In the genomic region with DNA sequence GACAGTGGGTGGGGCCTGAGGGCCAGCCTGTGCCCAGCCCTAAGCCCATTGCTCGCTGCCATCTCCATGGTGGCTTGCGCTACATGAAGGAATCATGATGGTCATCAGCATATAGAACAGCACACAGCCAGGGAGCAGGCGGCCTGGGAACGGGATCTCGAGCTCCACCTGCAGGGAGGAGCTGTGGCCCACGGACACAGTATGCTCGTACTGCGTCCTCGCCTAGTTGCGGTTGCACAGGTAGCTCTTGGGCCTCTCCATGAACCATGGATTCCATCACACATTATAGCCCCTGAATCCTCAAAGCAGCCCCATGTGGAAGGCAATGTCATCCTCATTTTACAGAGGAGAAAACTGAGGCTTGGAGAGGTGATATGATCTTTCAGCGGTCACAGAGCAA, we compare ENCODE assay signal across 22 cellular contexts. TPM values are rescaled to one million over a fixed set of nuclear protein-coding genes. Genes with fewer than 3 reads are reported as not detected.
A peak's percentile ranks its signal among the peaks of the same experiment; 100 is the strongest.
DNase-seq lines count a peak whose midpoint lies in the region; ATAC-seq and TF ChIP-seq lines count a peak whose summit lies in the region.
"Had no signal": no experiment of that assay in that cellular context is flagged by ENCODE, and none has a peak within 500 bp of the region (broad histone marks: within the 10 kb centered on the region; RNA-seq: fewer than 3 reads in every experiment).

No MANE protein-coding gene starts in this region.

- DNase-seq in ELR (ENCODE audit: low read depth) (peak; percentile 6), HuH-7 (ENCODE audit: low spot score) (peak; percentile 72), astrocyte of the spinal cord (ENCODE audit: low read depth, low spot score) (no peak), neural progenitor cell (ENCODE audit: low spot score) (peak; percentile 30), upper lobe of left lung (no peak), NCI-H446 (lab: John Stamatoyannopoulos, UW) (no peak), putamen (ENCODE audit: low spot score) (no peak)
- DNase-seq: activated CD4-positive, alpha-beta T cell treated with anti-CD3 and anti-CD28 coated beads for 48 hours; CD4-positive, CD25-positive, alpha-beta regulatory T cell; hypothalamus; NCI-H1417 treated with DMSO at 0.1 percent for 48 hours; Peyer's patch; stimulated activated CD4-positive, alpha-beta T cell treated with anti-CD3 and anti-CD28 coated beads, Interleukin-4, amount 100 ng/mL, for 24 hours; T-helper 1 cell; uterus had no signal

- in situ Hi-C loops in astrocyte of the spinal cord (cut with HindIII; ENCODE audit: low sequenced_read_pairs): no loop called here

- H3K9ac ChIP-seq in neural progenitor cell: no peak overlapping the region

- no peaks in the 10 kb centered on the region for H3K79me2 ChIP-seq in neural progenitor cell (ENCODE audit: low read depth)

- TF ChIP-seq EP300 in upper lobe of left lung (IDR thresholded peaks at IDR 0.05): no peak

- no peaks in the 10 kb centered on the region for H3K4me1 Mint-ChIP-seq in neural progenitor cell
- H3K4me1 Mint-ChIP-seq: CD4-positive, CD25-positive, alpha-beta regulatory T cell; stimulated activated effector memory CD8-positive, alpha-beta T cell treated with anti-CD3 and anti-CD28 coated beads, Interleukin-12 subunit alpha, Interleukin-12 subunit beta, amount 100 ng/mL, for 72 hours had no signal

- H3F3A ChIP-seq in neural progenitor cell (ENCODE audit: low read depth): no peaks in the 10 kb centered on the region

- no peaks in the 10 kb centered on the region for H3K9me3 Mint-ChIP-seq in neural progenitor cell
- H3K9me3 Mint-ChIP-seq: natural killer cell treated with Interleukin-12 subunit alpha and Interleukin-12 subunit beta and Interleukin-15 and Interleukin-18, amount 100 ng/mL, for 72 hours; stimulated activated effector memory CD8-positive, alpha-beta T cell treated with anti-CD3 and anti-CD28 coated beads, Interleukin-12 subunit alpha, Interleukin-12 subunit beta, amount 100 ng/mL, for 72 hours had no signal

- ATAC-seq in upper lobe of left lung (ENCODE audit: low FRiP score in 2 of 2) (no peak), GM19351 (IDR thresholded peaks at IDR 0.05; ENCODE audit: unreplicated experiment) (no peak)
- ATAC-seq: natural killer cell treated with Interleukin-12 subunit alpha and Interleukin-12 subunit beta and Interleukin-15 and Interleukin-18, amount 100 ng/mL, for 72 hours; right lobe of liver; stimulated activated effector memory CD8-positive, alpha-beta T cell treated with anti-CD3 and anti-CD28 coated beads, Interleukin-12 subunit alpha, Interleukin-12 subunit beta, amount 100 ng/mL, for 72 hours had no signal

- no peak for TF ChIP-seq POLR2A in upper lobe of left lung (IDR thresholded peaks at IDR 0.05)

- no peak overlapping the region for H3K4me2 ChIP-seq in neural progenitor cell

- H3K4me1 ChIP-seq in neural progenitor cell: no peaks in the 10 kb centered on the region
- no peaks in the 10 kb centered on the region for H3K4me1 ChIP-seq in upper lobe of left lung
- H3K4me1 ChIP-seq: Peyer's patch, uterus had no signal

- peak; percentile 22 for TF ChIP-seq CTCF in astrocyte of the spinal cord (IDR thresholded peaks at IDR 0.05; ENCODE audit: low read depth, low read length)
- peak; percentile 38 for TF ChIP-seq CTCF in neural progenitor cell (IDR thresholded peaks at IDR 0.05)
- TF ChIP-seq CTCF in upper lobe of left lung (IDR thresholded peaks at IDR 0.05): no peak

- WGBS in upper lobe of left lung, 2 donors: 91 to 100% methylated on average over 1 to 10 of the region's 11 CpGs

- H2AFZ ChIP-seq in neural progenitor cell (replicated peaks): no peak overlapping the region

- no peaks in the 10 kb centered on the region for H3K9me3 ChIP-seq in neural progenitor cell (ENCODE audit: low read depth)
- no peaks in the 10 kb centered on the region for H3K9me3 ChIP-seq in upper lobe of left lung
- H3K9me3 ChIP-seq: Peyer's patch, right lobe of liver, uterus had no signal

- no peak overlapping the region for H3K4me3 Mint-ChIP-seq in neural progenitor cell
- H3K4me3 Mint-ChIP-seq: CD4-positive, CD25-positive, alpha-beta regulatory T cell; natural killer cell treated with Interleukin-12 subunit alpha and Interleukin-12 subunit beta and Interleukin-15 and Interleukin-18, amount 100 ng/mL, for 72 hours; stimulated activated effector memory CD8-positive, alpha-beta T cell treated with anti-CD3 and anti-CD28 coated beads, Interleukin-12 subunit alpha, Interleukin-12 subunit beta, amount 100 ng/mL, for 72 hours had no signal

- peaks cover 13% of the 10 kb centered on the region for H3K27me3 Mint-ChIP-seq in neural progenitor cell (ENCODE audit: insufficient read depth, low read depth)

- no peak overlapping the region for H3K4me3 ChIP-seq in astrocyte of the spinal cord (ENCODE audit: low read depth, low read length)
- no peak overlapping the region for H3K4me3 ChIP-seq in neural progenitor cell
- no peak overlapping the region for H3K4me3 ChIP-seq in upper lobe of left lung
- H3K4me3 ChIP-seq: lung, Peyer's patch, right lobe of liver, uterus had no signal

- no peaks in the 10 kb centered on the region for H3K27me3 ChIP-seq in neural progenitor cell
- H3K27me3 ChIP-seq in upper lobe of left lung: no peaks in the 10 kb centered on the region
- H3K27me3 ChIP-seq: Peyer's patch, right lobe of liver, uterus had no signal

- no peaks in the 10 kb centered on the region for H3K36me3 Mint-ChIP-seq in neural progenitor cell
- H3K36me3 Mint-ChIP-seq: CD4-positive, CD25-positive, alpha-beta regulatory T cell; natural killer cell treated with Interleukin-12 subunit alpha and Interleukin-12 subunit beta and Interleukin-15 and Interleukin-18, amount 100 ng/mL, for 72 hours had no signal

- H3K27ac ChIP-seq in neural progenitor cell (no peak overlapping the region), upper lobe of left lung (no peak overlapping the region)
- H3K27ac ChIP-seq: Peyer's patch, right lobe of liver, uterus had no signal

- no peaks in the 10 kb centered on the region for H4K20me1 ChIP-seq in neural progenitor cell (ENCODE audit: low read depth)

- H3K27ac Mint-ChIP-seq in neural progenitor cell: no peak overlapping the region
- H3K27ac Mint-ChIP-seq: CD4-positive, CD25-positive, alpha-beta regulatory T cell; natural killer cell treated with Interleukin-12 subunit alpha and Interleukin-12 subunit beta and Interleukin-15 and Interleukin-18, amount 100 ng/mL, for 72 hours had no signal

- H3K36me3 ChIP-seq in neural progenitor cell (no peaks in the 10 kb centered on the region), upper lobe of left lung (no peaks in the 10 kb centered on the region)
- H3K36me3 ChIP-seq: Peyer's patch, uterus had no signal

RNA-seq across cellular contexts. Expression of a gene that starts 15.1 kb away (rescaled TPM):
- 0.31 TPM in 1 of 2 replicates, not detected in the other for total RNA-seq in neural progenitor cell (ENCODE audit: low replicate concordance)
- 10 to 100 TPM; 11.6 to 41.2 (median 17.7) TPM for total RNA-seq in upper lobe of left lung
- total RNA-seq: CD4-positive, CD25-positive, alpha-beta regulatory T cell; natural killer cell treated with Interleukin-12 subunit alpha and Interleukin-12 subunit beta and Interleukin-15 and Interleukin-18, amount 100 ng/mL, for 72 hours; Peyer's patch had no signal

RNA-seq across cellular contexts. Expression of a gene that starts 18.6 kb away (rescaled TPM):
- total RNA-seq in neural progenitor cell (ENCODE audit: low replicate concordance) (not detected in 2 replicates), upper lobe of left lung (1 to 10 TPM in 3 of 6 donors, under 1 TPM in 2, not detected in 1; 0.43 to 2.3 (median 1.1) TPM)
- total RNA-seq: CD4-positive, CD25-positive, alpha-beta regulatory T cell; dermis microvascular lymphatic vessel endothelial cell; natural killer cell treated with Interleukin-12 subunit alpha and Interleukin-12 subunit beta and Interleukin-15 and Interleukin-18, amount 100 ng/mL, for 72 hours; NCI-H460; Peyer's patch; uterus had no signal

RNA-seq across cellular contexts. Expression of a gene that starts 56.1 kb away (rescaled TPM):
- total RNA-seq in neural progenitor cell (ENCODE audit: low replicate concordance) (2.4 and 2.7 TPM in 2 replicates), upper lobe of left lung (10 to 100 TPM; 11.4 to 41.3 (median 20.9) TPM)
- total RNA-seq: CD4-positive, CD25-positive, alpha-beta regulatory T cell; natural killer cell treated with Interleukin-12 subunit alpha and Interleukin-12 subunit beta and Interleukin-15 and Interleukin-18, amount 100 ng/mL, for 72 hours; NCI-H460 had no signal

Comparison
In these comparisons a context has a peak if more than half of its experiments do, and no peak if none do; other contexts are left out.
1. DNase-seq: peak in ELR (single experiment), HuH-7 (single experiment) and neural progenitor cell (single experiment); none in astrocyte of the spinal cord (single experiment), upper lobe of left lung (0 of 2), NCI-H446 (0 of 2) and putamen (single experiment).
2. CTCF ChIP-seq: peak in astrocyte of the spinal cord (single experiment) and neural progenitor cell (single experiment); none in upper lobe of left lung (0 of 6).